8 cellular contexts compared by ENCODE assay signal in the genomic region with DNA sequence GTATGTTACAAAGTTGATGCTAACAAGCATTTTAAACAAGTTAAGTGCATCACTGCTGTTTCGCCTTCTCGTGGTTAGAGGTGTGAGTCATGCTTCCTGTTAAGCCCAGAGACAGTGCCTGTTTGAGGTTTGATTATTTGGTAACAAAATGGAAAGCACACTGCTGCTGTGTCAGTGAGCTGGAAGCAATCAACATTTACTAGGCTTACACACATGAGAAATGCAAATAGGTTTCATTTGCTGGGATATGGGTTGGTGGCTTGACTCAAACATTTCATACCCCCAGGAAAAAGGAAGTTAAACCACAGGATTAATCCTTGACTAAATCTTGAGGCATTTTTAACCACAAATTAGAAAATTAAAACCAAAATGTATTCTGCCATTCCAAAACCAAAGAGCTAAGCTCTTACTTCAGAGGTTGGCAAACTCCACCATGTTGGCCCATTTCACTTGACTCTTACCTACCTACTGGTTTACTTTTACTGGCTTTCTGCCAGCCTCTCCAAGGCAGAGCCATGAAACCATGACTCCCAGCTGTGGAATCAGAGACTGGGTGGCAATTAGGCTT.
DNase-seq lines count a peak whose midpoint lies in the region; ATAC-seq and TF ChIP-seq lines count a peak whose summit lies in the region.

No MANE protein-coding gene starts in this region.

- peak; percentile 86 to 93 for ATAC-seq in CD4-positive, CD25-positive, alpha-beta regulatory T cell (ENCODE audit: low read depth in 2 of 2)
- ATAC-seq in GM19455 (IDR thresholded peaks at IDR 0.05; ENCODE audit: unreplicated experiment) (peak; percentile 59), RWPE2 (ENCODE audit: low read depth) (peak; percentile 99), thoracic aorta (ENCODE audit: insufficient number of reproducible peaks, low FRiP score, low read depth) (peak; percentile 32)

- peaks cover 6% of the 10 kb centered on the region for H3K4me1 ChIP-seq in CD4-positive, CD25-positive, alpha-beta regulatory T cell (ENCODE audit: control insufficient read depth, insufficient read depth, low read length, poor library complexity, severe bottlenecking)
- peaks cover 20% of the 10 kb centered on the region for H3K4me1 ChIP-seq in RWPE2 (ENCODE audit: insufficient read depth, poor library complexity, severe bottlenecking)
- H3K4me1 ChIP-seq in thoracic aorta (ENCODE audit: control insufficient read depth in 1 of 2, low read depth in 2 of 2), result peaks cover 0 to 13% of the 10 kb centered on the region in 2 donors

- no peaks in the 10 kb centered on the region for H3K9me3 ChIP-seq in CD4-positive, CD25-positive, alpha-beta regulatory T cell (ENCODE audit: control insufficient read depth in 2 of 2, low read length in 2 of 2)
- no peaks in the 10 kb centered on the region for H3K9me3 ChIP-seq in RWPE2 (ENCODE audit: severe bottlenecking)
- H3K9me3 ChIP-seq in thoracic aorta, result no peaks in the 10 kb centered on the region

- peak overlapping the region; percentile 2 to 57 (median 6) for H3K4me3 Mint-ChIP-seq in CD4-positive, CD25-positive, alpha-beta regulatory T cell
- no peak overlapping the region for H3K4me3 Mint-ChIP-seq in activated naive CD4-positive, alpha-beta T cell treated with anti-CD3 and anti-CD28 coated beads, Interleukin-2, amount 10 ng/mL, durations not matched to agents 7 days and 5 days

- intact Hi-C loops in posterior vena cava (cut with DNase I), result no loop called here

- peak overlapping the region; percentile 39 for H3K4me3 ChIP-seq in CD4-positive, CD25-positive, alpha-beta regulatory T cell (ENCODE audit: low read depth, low read length)
- H3K4me3 ChIP-seq in HL-60 (replicated peaks; ENCODE audit: insufficient read depth, low read length) (no peak overlapping the region), RWPE2 (ENCODE audit: severe bottlenecking) (no peak overlapping the region), thoracic aorta (no peak overlapping the region)

- TF ChIP-seq CTCF in HL-60 (IDR thresholded peaks at IDR 0.05; ENCODE audit: insufficient read depth, low read length) (no peak), RWPE2 (IDR thresholded peaks at IDR 0.05; ENCODE audit: poor library complexity, severe bottlenecking) (no peak), thoracic aorta (IDR thresholded peaks at IDR 0.05) (no peak)

- no peak overlapping the region for H3K27ac ChIP-seq in CD4-positive, CD25-positive, alpha-beta regulatory T cell (ENCODE audit: insufficient read depth, low read length, poor library complexity, severe bottlenecking)
- H3K27ac ChIP-seq in HL-60 (replicated peaks) (no peak overlapping the region), RWPE2 (ENCODE audit: poor library complexity, severe bottlenecking) (peak overlapping the region; percentile 73), thoracic aorta (no peak overlapping the region)

- peaks cover 0 to 1% (median 0%) of the 10 kb centered on the region in 7 donors for H3K9me3 Mint-ChIP-seq in CD4-positive, CD25-positive, alpha-beta regulatory T cell
- H3K9me3 Mint-ChIP-seq in activated naive CD4-positive, alpha-beta T cell treated with anti-CD3 and anti-CD28 coated beads, Interleukin-2, amount 10 ng/mL, durations not matched to agents 7 days and 5 days, result peaks cover 2% of the 10 kb centered on the region

- peaks cover 4 to 16% (median 10%) of the 10 kb centered on the region in 4 donors for H3K4me1 Mint-ChIP-seq in CD4-positive, CD25-positive, alpha-beta regulatory T cell
- peaks cover 15% of the 10 kb centered on the region for H3K4me1 Mint-ChIP-seq in activated naive CD4-positive, alpha-beta T cell treated with anti-CD3 and anti-CD28 coated beads, Interleukin-2, amount 10 ng/mL, durations not matched to agents 7 days and 5 days

- peak overlapping the region in 2 of 3 donors; percentile 56 to 99 for H3K27ac Mint-ChIP-seq in CD4-positive, CD25-positive, alpha-beta regulatory T cell
- no peak overlapping the region for H3K27ac Mint-ChIP-seq in activated naive CD4-positive, alpha-beta T cell treated with anti-CD3 and anti-CD28 coated beads, Interleukin-2, amount 10 ng/mL, durations not matched to agents 7 days and 5 days

- CTCF ChIA-PET in activated naive CD4-positive, alpha-beta T cell treated with anti-CD3 and anti-CD28 coated beads, Interleukin-2, amount 10 ng/mL, durations not matched to agents 7 days and 5 days (lab: Charles Lee), result no interaction called here

- peaks cover 4% of the 10 kb centered on the region for H3K27me3 Mint-ChIP-seq in CD4-positive, CD25-positive, alpha-beta regulatory T cell
- H3K27me3 Mint-ChIP-seq in activated naive CD4-positive, alpha-beta T cell treated with anti-CD3 and anti-CD28 coated beads, Interleukin-2, amount 10 ng/mL, durations not matched to agents 7 days and 5 days, result no peaks in the 10 kb centered on the region

- DNase-seq in CD4-positive, CD25-positive, alpha-beta regulatory T cell, result peak; percentile 38 to 63 (median 46)
- DNase-seq in HL-60 (ENCODE audit: low read depth in 1 of 2, low spot score in 1 of 2), result peak; percentile 77 to 84
- DNase-seq in RWPE2 (ENCODE audit: low spot score), result peak; percentile 74
- DNase-seq in activated naive CD4-positive, alpha-beta T cell treated with anti-CD3 and anti-CD28 coated beads, Interleukin-2, amount 10 ng/mL, durations not matched to agents 7 days and 5 days, result peak; percentile 47
- peak; percentile 5 for DNase-seq in left kidney (ENCODE audit: low read depth, low spot score)
- DNase-seq in thoracic aorta (ENCODE audit: low spot score), result no peak
- DNase-seq in posterior vena cava (ENCODE audit: low spot score), result no peak

- H3K36me3 Mint-ChIP-seq in CD4-positive, CD25-positive, alpha-beta regulatory T cell, result no peaks in the 10 kb centered on the region
- no peaks in the 10 kb centered on the region for H3K36me3 Mint-ChIP-seq in activated naive CD4-positive, alpha-beta T cell treated with anti-CD3 and anti-CD28 coated beads, Interleukin-2, amount 10 ng/mL, durations not matched to agents 7 days and 5 days

- no peaks in the 10 kb centered on the region for H3K27me3 ChIP-seq in CD4-positive, CD25-positive, alpha-beta regulatory T cell (ENCODE audit: control insufficient read depth, insufficient read depth, low read length)
- H3K27me3 ChIP-seq in HL-60 (ENCODE audit: insufficient read depth, poor library complexity, severe bottlenecking) (peaks cover 3% of the 10 kb centered on the region), RWPE2 (ENCODE audit: insufficient read depth, poor library complexity, severe bottlenecking) (no peaks in the 10 kb centered on the region), thoracic aorta (replicated peaks; ENCODE audit: insufficient read depth) (no peaks in the 10 kb centered on the region)

- H3K36me3 ChIP-seq in CD4-positive, CD25-positive, alpha-beta regulatory T cell (ENCODE audit: control insufficient read depth, insufficient read depth, low read length), result no peaks in the 10 kb centered on the region
- H3K36me3 ChIP-seq in RWPE2 (ENCODE audit: low read depth) (0 out of 2 replicates have a peak, but pooled peaks cover 3% of the 10 kb centered on the region), thoracic aorta (no peaks in the 10 kb centered on the region)

Comparison
In these comparisons a context has a peak if more than half of its experiments do, and no peak if none do; other contexts are left out.
1. ATAC-seq: peak in every context shown above with its lines; median percentile 99 in RWPE2; 90 in CD4-positive, CD25-positive, alpha-beta regulatory T cell; 59 in GM19455; 32 in thoracic aorta.
2. DNase-seq: peak in CD4-positive, CD25-positive, alpha-beta regulatory T cell (3 of 3), HL-60 (2 of 2), RWPE2 (single experiment), activated naive CD4-positive, alpha-beta T cell treated with anti-CD3 and anti-CD28 coated beads, Interleukin-2, amount 10 ng/mL, durations not matched to agents 7 days and 5 days (single experiment) and left kidney (single experiment); none in thoracic aorta (single experiment) and posterior vena cava (single experiment).